ENCODE assay signal across 1 cellular context in the genomic region with DNA sequence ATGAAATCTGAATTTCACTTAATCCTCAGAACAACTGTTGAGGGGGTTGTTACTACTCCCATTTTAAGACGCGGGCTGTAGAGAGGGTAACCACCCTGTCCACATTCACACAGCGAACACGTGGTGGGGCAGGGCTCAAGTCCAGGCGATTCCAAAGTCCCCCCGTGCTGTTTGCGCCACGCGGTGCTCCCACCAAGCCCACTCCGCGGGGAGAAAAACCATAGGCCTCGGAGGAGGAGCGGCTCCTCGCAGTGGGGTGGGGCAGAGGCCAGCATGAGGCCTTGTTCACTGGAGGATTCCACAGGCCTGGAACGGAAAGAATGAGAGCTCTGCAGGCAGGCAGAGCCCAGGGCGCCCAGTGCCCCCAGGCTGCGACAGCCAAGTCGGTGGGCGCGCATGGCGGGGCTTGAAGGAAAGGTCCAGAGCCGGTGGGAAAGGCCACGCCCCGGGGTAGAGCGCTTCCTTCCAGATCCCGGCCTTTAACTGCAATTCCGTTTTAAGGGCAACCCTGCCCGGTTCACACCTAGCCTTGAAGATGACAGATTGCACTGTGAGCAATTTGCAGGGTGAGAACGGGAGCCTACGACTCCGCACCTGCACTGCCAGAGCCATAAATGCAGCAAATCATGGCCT.
TF ChIP-seq lines count a peak whose summit lies in the region.

No MANE protein-coding gene starts in this region.

TF ChIP-seq in SK-N-SH treated with all-trans-retinoic acid at 6 μM for 48 hours, 23 proteins besides CTCF, POLR2A, EP300 and RAD21 (continued from another document):
- TF ChIP-seq, protein P1, sequence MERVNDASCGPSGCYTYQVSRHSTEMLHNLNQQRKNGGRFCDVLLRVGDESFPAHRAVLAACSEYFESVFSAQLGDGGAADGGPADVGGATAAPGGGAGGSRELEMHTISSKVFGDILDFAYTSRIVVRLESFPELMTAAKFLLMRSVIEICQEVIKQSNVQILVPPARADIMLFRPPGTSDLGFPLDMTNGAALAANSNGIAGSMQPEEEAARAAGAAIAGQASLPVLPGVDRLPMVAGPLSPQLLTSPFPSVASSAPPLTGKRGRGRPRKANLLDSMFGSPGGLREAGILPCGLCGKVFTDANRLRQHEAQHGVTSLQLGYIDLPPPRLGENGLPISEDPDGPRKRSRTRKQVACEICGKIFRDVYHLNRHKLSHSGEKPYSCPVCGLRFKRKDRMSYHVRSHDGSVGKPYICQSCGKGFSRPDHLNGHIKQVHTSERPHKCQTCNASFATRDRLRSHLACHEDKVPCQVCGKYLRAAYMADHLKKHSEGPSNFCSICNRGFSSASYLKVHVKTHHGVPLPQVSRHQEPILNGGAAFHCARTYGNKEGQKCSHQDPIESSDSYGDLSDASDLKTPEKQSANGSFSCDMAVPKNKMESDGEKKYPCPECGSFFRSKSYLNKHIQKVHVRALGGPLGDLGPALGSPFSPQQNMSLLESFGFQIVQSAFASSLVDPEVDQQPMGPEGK (CRISPR knock-in tag; IDR thresholded peaks at IDR 0.05; ENCODE audit: borderline replicate concordance) = no peak
TF ChIP-seq in SK-N-SH treated with all-trans-retinoic acid at 6 μM for 48 hours: peak in this region for 0.
